8 cellular contexts compared by ENCODE assay signal in genomic region chr3:196609343-196609775, GRCh38. TPM values are rescaled to one million over a fixed set of nuclear protein-coding genes. Genes with fewer than 3 reads are reported as not detected.
A peak's percentile ranks its signal among the peaks of the same experiment; 100 is the strongest.
DNase-seq lines count a peak whose midpoint lies in the region; ATAC-seq and TF ChIP-seq lines count a peak whose summit lies in the region.

No MANE protein-coding gene starts in this region.

- DNase-seq in AG09319 (ENCODE audit: extremely low read depth, low read depth) (peak; percentile 56), HPDE6-E6E7 (ENCODE audit: extremely low spot score) (peak; percentile 90), NCI-H82 (lab: John Stamatoyannopoulos, UW) (peak; percentile 96), dedifferentiated amniotic fluid mesenchymal stem cell (ENCODE audit: extremely low spot score) (peak; percentile 69), right lobe of liver (peak; percentile 88 to 92 (median 90))
- peak; percentile 93 to 97 for DNase-seq in activated CD4-positive, alpha-beta T cell treated with anti-CD3 and anti-CD28 coated beads, Interleukin-2, amount 50 U/mL, for 4 hours
- peak; percentile 88 to 96 (median 96) for DNase-seq in stimulated activated CD4-positive, alpha-beta T cell treated with anti-CD3 and anti-CD28 coated beads, TNF-alpha, amount 100 ng/mL, for 48 hours (ENCODE audit: low read depth in 3 of 3)

- H3K27ac ChIP-seq in right lobe of liver: no peak overlapping the region

- H3K9me3 ChIP-seq in right lobe of liver: no peaks in the 10 kb centered on the region

- no peaks in the 10 kb centered on the region for H3K36me3 ChIP-seq in right lobe of liver

- ATAC-seq in GM18909 (IDR thresholded peaks at IDR 0.05; ENCODE audit: poor library complexity, unreplicated experiment): peak; percentile 77
- ATAC-seq in right lobe of liver: peak; percentile 98 to 99 (median 98)

- H3K27me3 ChIP-seq in right lobe of liver: no peaks in the 10 kb centered on the region

- TF ChIP-seq CTCF in AG09319 (IDR thresholded peaks at IDR 0.05; ENCODE audit: low read depth, low read length) (peak; percentile 87), right lobe of liver (IDR thresholded peaks at IDR 0.05) (peak; percentile 73 to 86 (median 82))

- intact Hi-C loops in right lobe of liver (cut with DNase I): no loop called here

- TF ChIP-seq POLR2A in right lobe of liver (IDR thresholded peaks at IDR 0.05): no peak

- 11% methylated on average over 4 of the region's 5 CpGs for WGBS in right lobe of liver (ENCODE audit: insufficient coverage, low coverage, low lambda C conversion rate, missing lambda C conversion rate)

- H3K4me1 ChIP-seq in right lobe of liver: no peaks in the 10 kb centered on the region

- H3K4me3 ChIP-seq in right lobe of liver: no peak overlapping the region

RNA-seq across cellular contexts. Expression of gene NRROS, which starts 30.1 kb away (rescaled TPM):
- total RNA-seq in right lobe of liver: 1 to 10 TPM; 1.2 to 4.0 (median 2.1) TPM

RNA-seq across cellular contexts. Expression of gene FBXO45, which starts 40.9 kb away (rescaled TPM):
- total RNA-seq in right lobe of liver: 1 to 10 TPM; 3.8 to 5.5 (median 4.4) TPM

RNA-seq across cellular contexts. Expression of gene WDR53, which starts 41.0 kb away (rescaled TPM):
- total RNA-seq in right lobe of liver: 1 to 10 TPM; 1.5 to 5.8 (median 4.3) TPM
